In the genomic region with DNA sequence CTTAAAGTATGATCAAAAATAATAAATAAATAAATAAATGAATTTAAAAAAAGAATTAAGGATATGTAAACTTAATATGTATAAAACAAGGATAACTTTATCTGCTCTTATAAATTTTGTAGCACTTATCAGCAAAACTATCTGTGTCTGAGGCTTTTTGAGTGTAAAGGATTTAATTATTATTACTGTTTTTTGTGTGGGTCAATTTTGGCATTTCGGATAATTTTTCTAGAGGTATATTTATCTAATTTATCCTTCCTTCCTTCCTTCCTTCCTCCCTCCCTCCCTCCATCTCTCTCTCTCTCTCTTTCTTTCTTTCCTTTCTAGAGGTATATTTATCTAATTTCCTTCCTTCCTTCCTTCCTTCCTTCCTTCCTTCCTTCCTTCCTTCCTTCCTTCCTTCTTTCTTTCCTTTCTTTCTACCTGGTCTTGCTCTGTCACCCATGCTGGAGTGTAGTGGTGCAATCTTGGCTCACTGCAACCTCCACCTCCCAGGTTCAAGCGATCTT, we compare ENCODE assay signal across 19 cellular contexts.
DNase-seq lines count a peak whose midpoint lies in the region; ATAC-seq, FAIRE-seq and TF ChIP-seq lines count a peak whose summit lies in the region.
"Had no signal": no experiment of that assay in that cellular context is flagged by ENCODE, and none has a peak within 500 bp of the region (broad histone marks: within the 10 kb centered on the region; RNA-seq: fewer than 3 reads in every experiment).

No MANE protein-coding gene starts in this region.

- H3K4ac ChIP-seq in IMR-90 (ENCODE audit: low read depth, low read length): peak overlapping the region; percentile 67; the same call in 1 of the 2 replicates

- in situ Hi-C loops in IMR-90 (cut with MboI; ENCODE audit: low sequenced_read_pairs): no loop called here

- H2AK9ac ChIP-seq in IMR-90 (replicated peaks; ENCODE audit: low read depth, low read length, poor library complexity): no peak overlapping the region

- no peak overlapping the region for H3K4me3 ChIP-seq in IMR-90 (ENCODE audit: insufficient read depth, low read depth, low read length)
- no peak overlapping the region for H3K4me3 ChIP-seq in SK-N-MC
- H3K4me3 ChIP-seq in mucosa of rectum (ENCODE audit: low read length in 2 of 2): no peak overlapping the region
- H3K4me3 ChIP-seq in small intestine (ENCODE audit: low read depth in 1 of 2, low read length in 2 of 2): no peak overlapping the region
- H3K4me3 ChIP-seq in esophagus squamous epithelium: no peak overlapping the region
- H3K4me3 ChIP-seq: BLaER1, GM23248, HAP-1 had no signal

- peak overlapping the region; percentile 70; the same call in 1 of the 2 replicates for H4K5ac ChIP-seq in IMR-90 (ENCODE audit: low read depth, low read length)

- H2AK5ac ChIP-seq in IMR-90 (ENCODE audit: low read depth, low read length): peak overlapping the region; percentile 68

- no peak overlapping the region for H3K56ac ChIP-seq in IMR-90 (ENCODE audit: extremely low read depth, insufficient read depth, low read length)

- no peak overlapping the region; a peak in 1 of 4 replicates for H4K8ac ChIP-seq in IMR-90 (ENCODE audit: low read depth in 2 of 2, low read length in 2 of 2)

- H3K36me3 ChIP-seq in IMR-90 (ENCODE audit: control insufficient read depth, insufficient read depth, low read length) (no peaks in the 10 kb centered on the region), SK-N-MC (ENCODE audit: insufficient read depth, low read length) (no peaks in the 10 kb centered on the region), mucosa of rectum (ENCODE audit: control insufficient read depth in 2 of 2, insufficient read depth in 2 of 2, low read length in 2 of 2) (no peaks in the 10 kb centered on the region), small intestine (ENCODE audit: control insufficient read depth in 2 of 2, insufficient read depth in 2 of 2, low read length in 2 of 2) (no peaks in the 10 kb centered on the region), esophagus squamous epithelium (no peaks in the 10 kb centered on the region)
- H3K36me3 ChIP-seq: BLaER1, HAP-1 had no signal

- DNase-seq in IMR-90 (no peak), SK-N-MC (ENCODE audit: low read depth, low spot score) (peak; percentile 77), small intestine (no peak), esophagus squamous epithelium (lab: John Stamatoyannopoulos, UW) (no peak)
- DNase-seq: CD4-positive, alpha-beta memory T cell; DMS153; DMS79; GDM1; GM23248; KBM-7 had no signal

- H3K27ac ChIP-seq in IMR-90 (ENCODE audit: insufficient read depth, low read length) (peak overlapping the region; percentile 71), SK-N-MC (peak overlapping the region; percentile 95), mucosa of rectum (ENCODE audit: low read depth in 2 of 2, low read length in 2 of 2) (peak overlapping the region; percentile 32 to 54), small intestine (ENCODE audit: low read depth in 1 of 2, low read length in 1 of 2) (no peak overlapping the region), esophagus squamous epithelium (no peak overlapping the region)
- H3K27ac ChIP-seq: BLaER1, GM23248, HL-60 had no signal

- dilution Hi-C loops in IMR-90 (cut with HindIII; ENCODE audit: low sequenced_read_pairs, unreplicated experiment): no loop called here

- H3K4me2 ChIP-seq in IMR-90 (ENCODE audit: low read depth, low read length): no peak overlapping the region
- H3K4me2 ChIP-seq: BLaER1 had no signal

- H2AFZ ChIP-seq in IMR-90 (replicated peaks; ENCODE audit: low read length, poor library complexity): no peak overlapping the region
- H2AFZ ChIP-seq: GM23248 had no signal

- peak overlapping the region; percentile 93; the same call in 1 of the 2 replicates for H2BK20ac ChIP-seq in IMR-90 (ENCODE audit: low read depth, low read length)

- no peak overlapping the region for H3K23ac ChIP-seq in IMR-90 (ENCODE audit: low read depth, low read length)

- no peaks in the 10 kb centered on the region for H4K20me1 ChIP-seq in IMR-90 (ENCODE audit: insufficient read depth, low read length)
- H4K20me1 ChIP-seq: BLaER1 had no signal

- H3K9me1 ChIP-seq in IMR-90 (ENCODE audit: insufficient read depth, low read length): no peaks in the 10 kb centered on the region

- H3K4me1 ChIP-seq in IMR-90 (ENCODE audit: control insufficient read depth, insufficient read depth, low read length) (peaks cover 8% of the 10 kb centered on the region; the same call in 1 of the 2 replicates), mucosa of rectum (ENCODE audit: control insufficient read depth in 2 of 2, insufficient read depth in 2 of 2, low read length in 2 of 2) (no peaks in the 10 kb centered on the region), small intestine (ENCODE audit: control insufficient read depth in 2 of 2, insufficient read depth in 1 of 2, low read depth in 1 of 2, low read length in 1 of 2) (no peaks in the 10 kb centered on the region), esophagus squamous epithelium (peaks cover 0 to 6% (median 3%) of the 10 kb centered on the region in 3 donors)
- H3K4me1 ChIP-seq: BLaER1, HAP-1 had no signal

- no peaks in the 10 kb centered on the region for H3K79me1 ChIP-seq in IMR-90 (ENCODE audit: low read depth in 1 of 2, low read length in 2 of 2)

- H3K9me3 ChIP-seq in IMR-90 (ENCODE audit: control insufficient read depth, insufficient read depth, low read length) (no peaks in the 10 kb centered on the region), SK-N-MC (ENCODE audit: low read depth, low read length) (no peaks in the 10 kb centered on the region), mucosa of rectum (ENCODE audit: control insufficient read depth in 2 of 2, low read length in 2 of 2) (no peaks in the 10 kb centered on the region), small intestine (ENCODE audit: control insufficient read depth, low read depth) (no peaks in the 10 kb centered on the region), esophagus squamous epithelium (no peaks in the 10 kb centered on the region)
- H3K9me3 ChIP-seq: BLaER1, HAP-1 had no signal

- peak overlapping the region; percentile 76 for H4K91ac ChIP-seq in IMR-90 (ENCODE audit: insufficient read depth, low read depth, low read length)

- H2BK120ac ChIP-seq in IMR-90 (ENCODE audit: low read depth, low read length): peak overlapping the region; percentile 90

- peak overlapping the region; percentile 83 for H3K18ac ChIP-seq in IMR-90 (ENCODE audit: low read depth, low read length)

- no CpG with 5 or more reads among the region's 2 CpGs for WGBS in IMR-90 (ENCODE audit: extremely low coverage in 2 of 2, insufficient read length in 1 of 2), 2 experiments
- 93 to 95% (median 93%) methylated on average over 2 of the region's 2 CpGs for whole genome bisulfite sequencing in small intestine, 3 donors
- 85 to 92% methylated on average over 2 of the region's 2 CpGs for WGBS in esophagus squamous epithelium, 2 donors

- POLR2A ChIA-PET in IMR-90 (lab: Charles Lee; ENCODE audit: unreplicated experiment): no interaction called here

- 0 out of 2 replicates have a peak overlapping the region, but pooled peaks have one; percentile 15 for H3K14ac ChIP-seq in IMR-90 (replicated peaks; ENCODE audit: low read depth, low read length)

- TF ChIP-seq POLR2A in IMR-90 (IDR thresholded peaks at IDR 0.05; ENCODE audit: low read depth, low read length) (no peak), esophagus squamous epithelium (IDR thresholded peaks at IDR 0.05) (no peak)

- H3K27me3 ChIP-seq in IMR-90 (ENCODE audit: control insufficient read depth, insufficient read depth, low read length) (no peaks in the 10 kb centered on the region), mucosa of rectum (ENCODE audit: control insufficient read depth in 2 of 2, insufficient read depth in 2 of 2, low read length in 2 of 2) (no peaks in the 10 kb centered on the region), small intestine (ENCODE audit: control insufficient read depth in 2 of 2, insufficient read depth in 2 of 2, low read length in 2 of 2) (no peaks in the 10 kb centered on the region), esophagus squamous epithelium (peaks cover 0 to 2% (median 0%) of the 10 kb centered on the region in 4 donors)
- H3K27me3 ChIP-seq: BLaER1 had no signal

- FAIRE-seq in small intestine (lab: Jason Lieb, UNC): peak; percentile 19
- FAIRE-seq: A204.1, GM12892, GM18507 had no signal

- peak overlapping the region; percentile 38 for H2BK5ac ChIP-seq in IMR-90 (ENCODE audit: low read depth, low read length, poor library complexity, severe bottlenecking)

- CTCF ChIA-PET in IMR-90 (lab: Yijun Ruan, JAX): no interaction called here

- ATAC-seq in IMR-90 (ENCODE audit: low read depth): no peak
- no peak for ATAC-seq in GM18873 (IDR thresholded peaks at IDR 0.05; ENCODE audit: low FRiP score, unreplicated experiment)
- no peak for ATAC-seq in GM21529 (IDR thresholded peaks at IDR 0.05; ENCODE audit: unreplicated experiment)

- H3K9ac ChIP-seq in IMR-90 (ENCODE audit: low read depth, low read length) (no peak overlapping the region), SK-N-MC (ENCODE audit: insufficient read length) (no peak overlapping the region), mucosa of rectum (ENCODE audit: low read depth in 1 of 2, low read length in 2 of 2) (no peak overlapping the region)
- H3K9ac ChIP-seq: BLaER1, GM23248 had no signal

- intact Hi-C loops in IMR-90 (cut with micrococcal nuclease): no loop called here
- intact Hi-C loops in esophagus squamous epithelium (cut with DNase I): no loop called here

- TF ChIP-seq CTCF in IMR-90 (conservative IDR thresholded peaks at IDR 0.05; ENCODE audit: low read depth, low read length): no peak
- TF ChIP-seq CTCF in esophagus squamous epithelium (IDR thresholded peaks at IDR 0.05): no peak

- no TSS peak for BruUV-seq in IMR-90 (replicated peaks; lab: Mats Ljungman, UMichigan)

- H2BK15ac ChIP-seq in IMR-90 (ENCODE audit: low read depth, low read length): 0 out of 3 replicates have a peak overlapping the region, but pooled peaks have one; percentile 98

- TF ChIP-seq RAD21 in IMR-90 (IDR thresholded peaks at IDR 0.05; ENCODE audit: low read length): no peak

TF ChIP-seq in IMR-90, 13 proteins besides CTCF, POLR2A, EP300 and RAD21:
- TF ChIP-seq MAFK (IDR thresholded peaks at IDR 0.05; ENCODE audit: low read depth, low read length): no peak

Comparison
In these comparisons a context has a peak if more than half of its experiments do, and no peak if none do; other contexts are left out.
1. H3K27ac ChIP-seq: peak in IMR-90 (single experiment), SK-N-MC (single experiment) and mucosa of rectum (2 of 2); none in small intestine (0 of 2) and esophagus squamous epithelium (0 of 4).